In genomic region chr3:23945903-23946751, GRCh38 we compare ENCODE assay signal across 1 cellular context.
TF ChIP-seq lines count a peak whose summit lies in the region.

No MANE protein-coding gene starts in this region.

TF ChIP-seq in HepG2, 621 proteins besides CTCF, POLR2A, EP300 and RAD21 (continued from another document and continues in another):
- peak; percentile 64; the same call in 1 of the 2 replicates for TF ChIP-seq JUN (CRISPR knock-in tag; IDR thresholded peaks at IDR 0.05)
- no peak for TF ChIP-seq NBN (conservative IDR thresholded peaks at IDR 0.05)
- TF ChIP-seq ZNF121 (CRISPR knock-in tag; IDR thresholded peaks at IDR 0.05): no peak
- TF ChIP-seq PAWR (CRISPR knock-in tag; IDR thresholded peaks at IDR 0.05; ENCODE audit: borderline replicate concordance): no peak
- TF ChIP-seq GABPB1 (CRISPR knock-in tag; IDR thresholded peaks at IDR 0.05): peak; percentile 57
- no peak for TF ChIP-seq ZNF282 (IDR thresholded peaks at IDR 0.05; ENCODE audit: partially characterized antibody)
- TF ChIP-seq IKZF4 (CRISPR knock-in tag; IDR thresholded peaks at IDR 0.05; ENCODE audit: borderline replicate concordance, low read depth, not compliant biosample characterization): peak; percentile 86
- peak; percentile 95; the same call in 1 of the 2 replicates for TF ChIP-seq SRY (CRISPR knock-in tag; IDR thresholded peaks at IDR 0.05)
- no peak for TF ChIP-seq U2AF2 (IDR thresholded peaks at IDR 0.05; ENCODE audit: low read depth, low read length)
- peak; percentile 38; the same call in 1 of the 2 replicates for TF ChIP-seq NCOA2 (CRISPR knock-in tag; IDR thresholded peaks at IDR 0.05)
- TF ChIP-seq ATF7-NPFF (CRISPR knock-in tag; IDR thresholded peaks at IDR 0.05; ENCODE audit: low read depth): peak; percentile 87
- peak; percentile 94 for TF ChIP-seq BHLHE40 (IDR thresholded peaks at IDR 0.05; ENCODE audit: low read length)
- peak; percentile 69; the same call in 1 of the 2 replicates for TF ChIP-seq ZNF709 (CRISPR knock-in tag; IDR thresholded peaks at IDR 0.05)
- no peak for TF ChIP-seq SMARCE1 (IDR thresholded peaks at IDR 0.05; ENCODE audit: borderline replicate concordance)
- TF ChIP-seq ISX (CRISPR knock-in tag; conservative IDR thresholded peaks at IDR 0.05): no peak
- TF ChIP-seq, protein P1, sequence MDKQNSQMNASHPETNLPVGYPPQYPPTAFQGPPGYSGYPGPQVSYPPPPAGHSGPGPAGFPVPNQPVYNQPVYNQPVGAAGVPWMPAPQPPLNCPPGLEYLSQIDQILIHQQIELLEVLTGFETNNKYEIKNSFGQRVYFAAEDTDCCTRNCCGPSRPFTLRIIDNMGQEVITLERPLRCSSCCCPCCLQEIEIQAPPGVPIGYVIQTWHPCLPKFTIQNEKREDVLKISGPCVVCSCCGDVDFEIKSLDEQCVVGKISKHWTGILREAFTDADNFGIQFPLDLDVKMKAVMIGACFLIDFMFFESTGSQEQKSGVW (CRISPR knock-in tag; IDR thresholded peaks at IDR 0.05; ENCODE audit: borderline replicate concordance): 0 out of 2 replicates have a peak, but pooled peaks have one; percentile 75
- peak; percentile 86 for TF ChIP-seq SP4 (CRISPR knock-in tag; IDR thresholded peaks at IDR 0.05)
- TF ChIP-seq, protein P2, sequence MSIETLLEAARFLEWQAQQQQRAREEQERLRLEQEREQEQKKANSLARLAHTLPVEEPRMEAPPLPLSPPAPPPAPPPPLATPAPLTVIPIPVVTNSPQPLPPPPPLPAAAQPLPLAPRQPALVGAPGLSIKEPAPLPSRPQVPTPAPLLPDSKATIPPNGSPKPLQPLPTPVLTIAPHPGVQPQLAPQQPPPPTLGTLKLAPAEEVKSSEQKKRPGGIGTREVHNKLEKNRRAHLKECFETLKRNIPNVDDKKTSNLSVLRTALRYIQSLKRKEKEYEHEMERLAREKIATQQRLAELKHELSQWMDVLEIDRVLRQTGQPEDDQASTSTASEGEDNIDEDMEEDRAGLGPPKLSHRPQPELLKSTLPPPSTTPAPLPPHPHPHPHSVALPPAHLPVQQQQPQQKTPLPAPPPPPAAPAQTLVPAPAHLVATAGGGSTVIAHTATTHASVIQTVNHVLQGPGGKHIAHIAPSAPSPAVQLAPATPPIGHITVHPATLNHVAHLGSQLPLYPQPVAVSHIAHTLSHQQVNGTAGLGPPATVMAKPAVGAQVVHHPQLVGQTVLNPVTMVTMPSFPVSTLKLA (IDR thresholded peaks at IDR 0.05): peak; percentile 92
- TF ChIP-seq, protein P3, sequence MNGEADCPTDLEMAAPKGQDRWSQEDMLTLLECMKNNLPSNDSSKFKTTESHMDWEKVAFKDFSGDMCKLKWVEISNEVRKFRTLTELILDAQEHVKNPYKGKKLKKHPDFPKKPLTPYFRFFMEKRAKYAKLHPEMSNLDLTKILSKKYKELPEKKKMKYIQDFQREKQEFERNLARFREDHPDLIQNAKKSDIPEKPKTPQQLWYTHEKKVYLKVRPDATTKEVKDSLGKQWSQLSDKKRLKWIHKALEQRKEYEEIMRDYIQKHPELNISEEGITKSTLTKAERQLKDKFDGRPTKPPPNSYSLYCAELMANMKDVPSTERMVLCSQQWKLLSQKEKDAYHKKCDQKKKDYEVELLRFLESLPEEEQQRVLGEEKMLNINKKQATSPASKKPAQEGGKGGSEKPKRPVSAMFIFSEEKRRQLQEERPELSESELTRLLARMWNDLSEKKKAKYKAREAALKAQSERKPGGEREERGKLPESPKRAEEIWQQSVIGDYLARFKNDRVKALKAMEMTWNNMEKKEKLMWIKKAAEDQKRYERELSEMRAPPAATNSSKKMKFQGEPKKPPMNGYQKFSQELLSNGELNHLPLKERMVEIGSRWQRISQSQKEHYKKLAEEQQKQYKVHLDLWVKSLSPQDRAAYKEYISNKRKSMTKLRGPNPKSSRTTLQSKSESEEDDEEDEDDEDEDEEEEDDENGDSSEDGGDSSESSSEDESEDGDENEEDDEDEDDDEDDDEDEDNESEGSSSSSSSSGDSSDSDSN (CRISPR knock-in tag; IDR thresholded peaks at IDR 0.05): peak; percentile 70
- TF ChIP-seq ZHX1 (CRISPR knock-in tag; IDR thresholded peaks at IDR 0.05; ENCODE audit: low read depth): peak; percentile 50; the same call in 1 of the 2 replicates
- no peak; the same call in 1 of the 2 replicates for TF ChIP-seq ZNF609 (CRISPR knock-in tag; IDR thresholded peaks at IDR 0.05; ENCODE audit: borderline replicate concordance)
- TF ChIP-seq MAFG (CRISPR knock-in tag; IDR thresholded peaks at IDR 0.05): no peak
- no peak for TF ChIP-seq TAF15 (IDR thresholded peaks at IDR 0.05; ENCODE audit: low read depth, low read length, poor library complexity, severe bottlenecking)
- TF ChIP-seq RFXANK (CRISPR knock-in tag; IDR thresholded peaks at IDR 0.05): 0 out of 2 replicates have a peak, but pooled peaks have one; percentile 32
- TF ChIP-seq, protein P4, sequence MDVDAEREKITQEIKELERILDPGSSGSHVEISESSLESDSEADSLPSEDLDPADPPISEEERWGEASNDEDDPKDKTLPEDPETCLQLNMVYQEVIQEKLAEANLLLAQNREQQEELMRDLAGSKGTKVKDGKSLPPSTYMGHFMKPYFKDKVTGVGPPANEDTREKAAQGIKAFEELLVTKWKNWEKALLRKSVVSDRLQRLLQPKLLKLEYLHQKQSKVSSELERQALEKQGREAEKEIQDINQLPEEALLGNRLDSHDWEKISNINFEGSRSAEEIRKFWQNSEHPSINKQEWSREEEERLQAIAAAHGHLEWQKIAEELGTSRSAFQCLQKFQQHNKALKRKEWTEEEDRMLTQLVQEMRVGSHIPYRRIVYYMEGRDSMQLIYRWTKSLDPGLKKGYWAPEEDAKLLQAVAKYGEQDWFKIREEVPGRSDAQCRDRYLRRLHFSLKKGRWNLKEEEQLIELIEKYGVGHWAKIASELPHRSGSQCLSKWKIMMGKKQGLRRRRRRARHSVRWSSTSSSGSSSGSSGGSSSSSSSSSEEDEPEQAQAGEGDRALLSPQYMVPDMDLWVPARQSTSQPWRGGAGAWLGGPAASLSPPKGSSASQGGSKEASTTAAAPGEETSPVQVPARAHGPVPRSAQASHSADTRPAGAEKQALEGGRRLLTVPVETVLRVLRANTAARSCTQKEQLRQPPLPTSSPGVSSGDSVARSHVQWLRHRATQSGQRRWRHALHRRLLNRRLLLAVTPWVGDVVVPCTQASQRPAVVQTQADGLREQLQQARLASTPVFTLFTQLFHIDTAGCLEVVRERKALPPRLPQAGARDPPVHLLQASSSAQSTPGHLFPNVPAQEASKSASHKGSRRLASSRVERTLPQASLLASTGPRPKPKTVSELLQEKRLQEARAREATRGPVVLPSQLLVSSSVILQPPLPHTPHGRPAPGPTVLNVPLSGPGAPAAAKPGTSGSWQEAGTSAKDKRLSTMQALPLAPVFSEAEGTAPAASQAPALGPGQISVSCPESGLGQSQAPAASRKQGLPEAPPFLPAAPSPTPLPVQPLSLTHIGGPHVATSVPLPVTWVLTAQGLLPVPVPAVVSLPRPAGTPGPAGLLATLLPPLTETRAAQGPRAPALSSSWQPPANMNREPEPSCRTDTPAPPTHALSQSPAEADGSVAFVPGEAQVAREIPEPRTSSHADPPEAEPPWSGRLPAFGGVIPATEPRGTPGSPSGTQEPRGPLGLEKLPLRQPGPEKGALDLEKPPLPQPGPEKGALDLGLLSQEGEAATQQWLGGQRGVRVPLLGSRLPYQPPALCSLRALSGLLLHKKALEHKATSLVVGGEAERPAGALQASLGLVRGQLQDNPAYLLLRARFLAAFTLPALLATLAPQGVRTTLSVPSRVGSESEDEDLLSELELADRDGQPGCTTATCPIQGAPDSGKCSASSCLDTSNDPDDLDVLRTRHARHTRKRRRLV (CRISPR knock-in tag; IDR thresholded peaks at IDR 0.05): no peak
- no peak for TF ChIP-seq CHCHD3 (CRISPR knock-in tag; IDR thresholded peaks at IDR 0.05)
- 0 out of 2 replicates have a peak, but pooled peaks have one; percentile 1 for TF ChIP-seq BATF2 (CRISPR knock-in tag; IDR thresholded peaks at IDR 0.05)
- no peak for TF ChIP-seq ZUFSP (CRISPR knock-in tag; IDR thresholded peaks at IDR 0.05; ENCODE audit: borderline replicate concordance)
- no peak; the same call in 1 of the 2 replicates for TF ChIP-seq TP53 (CRISPR knock-in tag; conservative IDR thresholded peaks at IDR 0.05)
- no peak for TF ChIP-seq NFIB (CRISPR knock-in tag; IDR thresholded peaks at IDR 0.05; ENCODE audit: borderline replicate concordance)
- peak; percentile 76 for TF ChIP-seq ZNF441 (CRISPR knock-in tag; IDR thresholded peaks at IDR 0.05; ENCODE audit: borderline replicate concordance)
- TF ChIP-seq USF2 (IDR thresholded peaks at IDR 0.05; ENCODE audit: low read depth, low read length): peak; percentile 81
- peak; percentile 37 for TF ChIP-seq USF2 (CRISPR knock-in tag; IDR thresholded peaks at IDR 0.05; ENCODE audit: borderline replicate concordance)
- 0 out of 2 replicates have a peak, but pooled peaks have one; percentile 45 for TF ChIP-seq ZNF343 (CRISPR knock-in tag; IDR thresholded peaks at IDR 0.05)
- TF ChIP-seq ZNF724P (CRISPR knock-in tag; IDR thresholded peaks at IDR 0.05; ENCODE audit: borderline replicate concordance): peak; percentile 57; the same call in 1 of the 2 replicates
- TF ChIP-seq KLF13 (CRISPR knock-in tag; IDR thresholded peaks at IDR 0.05): no peak
